1 cellular context compared by ENCODE assay signal in genomic region chrX:152343306-152343705, GRCh38.
TF ChIP-seq lines count a peak whose summit lies in the region.

No MANE protein-coding gene starts in this region.

TF ChIP-seq in K562, 482 proteins besides CTCF, POLR2A, EP300 and RAD21 (continued from another document):
- TF ChIP-seq, protein P1, sequence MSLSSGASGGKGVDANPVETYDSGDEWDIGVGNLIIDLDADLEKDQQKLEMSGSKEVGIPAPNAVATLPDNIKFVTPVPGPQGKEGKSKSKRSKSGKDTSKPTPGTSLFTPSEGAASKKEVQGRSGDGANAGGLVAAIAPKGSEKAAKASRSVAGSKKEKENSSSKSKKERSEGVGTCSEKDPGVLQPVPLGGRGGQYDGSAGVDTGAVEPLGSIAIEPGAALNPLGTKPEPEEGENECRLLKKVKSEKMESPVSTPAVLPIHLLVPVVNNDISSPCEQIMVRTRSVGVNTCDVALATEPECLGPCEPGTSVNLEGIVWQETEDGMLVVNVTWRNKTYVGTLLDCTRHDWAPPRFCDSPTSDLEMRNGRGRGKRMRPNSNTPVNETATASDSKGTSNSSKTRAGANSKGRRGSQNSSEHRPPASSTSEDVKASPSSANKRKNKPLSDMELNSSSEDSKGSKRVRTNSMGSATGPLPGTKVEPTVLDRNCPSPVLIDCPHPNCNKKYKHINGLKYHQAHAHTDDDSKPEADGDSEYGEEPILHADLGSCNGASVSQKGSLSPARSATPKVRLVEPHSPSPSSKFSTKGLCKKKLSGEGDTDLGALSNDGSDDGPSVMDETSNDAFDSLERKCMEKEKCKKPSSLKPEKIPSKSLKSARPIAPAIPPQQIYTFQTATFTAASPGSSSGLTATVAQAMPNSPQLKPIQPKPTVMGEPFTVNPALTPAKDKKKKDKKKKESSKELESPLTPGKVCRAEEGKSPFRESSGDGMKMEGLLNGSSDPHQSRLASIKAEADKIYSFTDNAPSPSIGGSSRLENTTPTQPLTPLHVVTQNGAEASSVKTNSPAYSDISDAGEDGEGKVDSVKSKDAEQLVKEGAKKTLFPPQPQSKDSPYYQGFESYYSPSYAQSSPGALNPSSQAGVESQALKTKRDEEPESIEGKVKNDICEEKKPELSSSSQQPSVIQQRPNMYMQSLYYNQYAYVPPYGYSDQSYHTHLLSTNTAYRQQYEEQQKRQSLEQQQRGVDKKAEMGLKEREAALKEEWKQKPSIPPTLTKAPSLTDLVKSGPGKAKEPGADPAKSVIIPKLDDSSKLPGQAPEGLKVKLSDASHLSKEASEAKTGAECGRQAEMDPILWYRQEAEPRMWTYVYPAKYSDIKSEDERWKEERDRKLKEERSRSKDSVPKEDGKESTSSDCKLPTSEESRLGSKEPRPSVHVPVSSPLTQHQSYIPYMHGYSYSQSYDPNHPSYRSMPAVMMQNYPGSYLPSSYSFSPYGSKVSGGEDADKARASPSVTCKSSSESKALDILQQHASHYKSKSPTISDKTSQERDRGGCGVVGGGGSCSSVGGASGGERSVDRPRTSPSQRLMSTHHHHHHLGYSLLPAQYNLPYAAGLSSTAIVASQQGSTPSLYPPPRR (CRISPR knock-in tag; IDR thresholded peaks at IDR 0.05; ENCODE audit: borderline replicate concordance) = no peak
- TF ChIP-seq THRB (CRISPR knock-in tag; conservative IDR thresholded peaks at IDR 0.05) (no peak), TBL1XR1 (IDR thresholded peaks at IDR 0.05; ENCODE audit: low read length in 2 of 2) (0 out of 4 replicates have a peak, but pooled peaks of 1 of the 2 experiments have one; percentile 24), CEBPG (CRISPR knock-in tag; IDR thresholded peaks at IDR 0.05) (no peak), CEBPG (tag; conservative IDR thresholded peaks at IDR 0.05 in 1 of 2, IDR thresholded peaks at IDR 0.05 in 1 of 2) (peak in 1 of 2 experiments; percentile 45; a peak in 1 of 4 replicates), CEBPB (tag; IDR thresholded peaks at IDR 0.05) (peak; percentile 70), ZKSCAN1 (IDR thresholded peaks at IDR 0.05; ENCODE audit: low read depth, low read length) (no peak), ZEB2 (IDR thresholded peaks at IDR 0.05) (no peak), CC2D1A (IDR thresholded peaks at IDR 0.05) (0 out of 2 replicates have a peak, but pooled peaks have one; percentile 57), ZNF384 (IDR thresholded peaks at IDR 0.05; ENCODE audit: low read depth, low read length) (peak; percentile 87)
